Comparison of ENCODE assay signal across 20 cellular contexts in genomic region chr6:134983823-134984222, GRCh38. TPM values are rescaled to one million over a fixed set of nuclear protein-coding genes. Genes with fewer than 3 reads are reported as not detected.
DNase-seq lines count a peak whose midpoint lies in the region; ATAC-seq, FAIRE-seq and TF ChIP-seq lines count a peak whose summit lies in the region.
"Had no signal": no experiment of that assay in that cellular context is flagged by ENCODE, and none has a peak within 500 bp of the region (broad histone marks: within the 10 kb centered on the region; RNA-seq: fewer than 3 reads in every experiment).

No MANE protein-coding gene starts in this region.

- H3K9ac ChIP-seq in mammary epithelial cell (ENCODE audit: insufficient read depth, low read length), result no peak overlapping the region
- no peak overlapping the region for H3K9ac ChIP-seq in endothelial cell of umbilical vein (replicated peaks; ENCODE audit: extremely low read depth, insufficient read depth, low read length)

- H3K4me1 ChIP-seq in mammary epithelial cell (ENCODE audit: insufficient read depth, low read length) (peaks cover 18% of the 10 kb centered on the region), breast epithelium (no peaks in the 10 kb centered on the region), endothelial cell of umbilical vein (ENCODE audit: control insufficient read depth, extremely low read depth, insufficient read depth, low read length) (peaks cover 22% of the 10 kb centered on the region)
- H3K4me1 ChIP-seq: Peyer's patch had no signal

- no peaks in the 10 kb centered on the region for H3K27me3 Mint-ChIP-seq in WTC11 (ENCODE audit: low read depth)
- no peaks in the 10 kb centered on the region for H3K27me3 Mint-ChIP-seq in activated naive CD4-positive, alpha-beta T cell treated with anti-CD3 and anti-CD28 coated beads for 36 hours (ENCODE audit: low read depth)
- H3K27me3 Mint-ChIP-seq: CD4-positive, alpha-beta T cell; IgD-negative memory B cell had no signal

- ATAC-seq in WTC11 (no peak), GM19023 (IDR thresholded peaks at IDR 0.05; ENCODE audit: unreplicated experiment) (no peak)
- peak; percentile 5 for ATAC-seq in stimulated activated effector memory CD8-positive, alpha-beta T cell treated with anti-CD3 and anti-CD28 coated beads, Interleukin-12 subunit alpha, Interleukin-12 subunit beta, amount 100 ng/mL, for 72 hours

- no peaks in the 10 kb centered on the region for H4K20me1 ChIP-seq in mammary epithelial cell (ENCODE audit: insufficient read depth, low read length)
- no peaks in the 10 kb centered on the region for H4K20me1 ChIP-seq in endothelial cell of umbilical vein (replicated peaks; ENCODE audit: control insufficient read depth, extremely low read depth, insufficient read depth, low read length)

- H3K27ac ChIP-seq in mammary epithelial cell (ENCODE audit: insufficient read depth, low read depth, low read length) (no peak overlapping the region), breast epithelium (no peak overlapping the region), endothelial cell of umbilical vein (ENCODE audit: insufficient read depth, low read depth, low read length) (peak overlapping the region; percentile 31)
- H3K27ac ChIP-seq: Peyer's patch had no signal

- FAIRE-seq in endothelial cell of umbilical vein (lab: Jason Lieb, UNC), result no peak
- FAIRE-seq: GM12892 had no signal

- intact Hi-C loops in mammary epithelial cell (cut with micrococcal nuclease), result no loop called here
- intact Hi-C loops in breast epithelium (cut with DNase I; ENCODE audit: low total_unique reads), result no loop called here
- intact Hi-C loops in endothelial cell of umbilical vein (cut with micrococcal nuclease), result no loop called here
- intact Hi-C loops in activated naive CD4-positive, alpha-beta T cell treated with anti-CD3 and anti-CD28 coated beads for 36 hours (cut with micrococcal nuclease), result no loop called here

- TF ChIP-seq POLR2A in breast epithelium (IDR thresholded peaks at IDR 0.05), result no peak
- no peak for TF ChIP-seq POLR2A in endothelial cell of umbilical vein (IDR thresholded peaks at IDR 0.05; ENCODE audit: low read depth, low read length)

- BruUV-seq in mammary epithelial cell (replicated peaks; lab: Mats Ljungman, UMichigan), result no TSS peak
- BruUV-seq in endothelial cell of umbilical vein (replicated peaks; lab: Mats Ljungman, UMichigan), result no TSS peak

- peak overlapping the region; percentile 42 for H3K27ac Mint-ChIP-seq in WTC11
- no peak overlapping the region for H3K27ac Mint-ChIP-seq in stimulated activated effector memory CD8-positive, alpha-beta T cell treated with anti-CD3 and anti-CD28 coated beads, Interleukin-12 subunit alpha, Interleukin-12 subunit beta, amount 100 ng/mL, for 72 hours
- H3K27ac Mint-ChIP-seq in activated naive CD4-positive, alpha-beta T cell treated with anti-CD3 and anti-CD28 coated beads for 36 hours, result no peak overlapping the region
- H3K27ac Mint-ChIP-seq: CD4-positive, alpha-beta T cell had no signal

- no peak for DNase-seq in mammary epithelial cell
- no peak for DNase-seq in breast epithelium (ENCODE audit: low spot score in 2 of 2)
- DNase-seq in WTC11 (ENCODE audit: low spot score), result no peak
- no peak for DNase-seq in endothelial cell of umbilical vein (ENCODE audit: low read depth, low spot score)
- no peak for DNase-seq in stimulated activated effector memory CD8-positive, alpha-beta T cell treated with anti-CD3 and anti-CD28 coated beads, Interleukin-12 subunit alpha, Interleukin-12 subunit beta, amount 100 ng/mL, for 72 hours (ENCODE audit: low spot score in 2 of 2)
- DNase-seq in activated naive CD4-positive, alpha-beta T cell treated with anti-CD3 and anti-CD28 coated beads for 36 hours, result no peak
- DNase-seq: ACHN; CD4-positive, alpha-beta T cell; DMS79; GOT3; MV-4-11; NCI-H1436; NCI-H2029 treated with DMSO at 0.1 percent for 48 hours; NCI-H510A; NCI-H82; Peyer's patch had no signal

- H3K79me2 ChIP-seq in mammary epithelial cell (ENCODE audit: insufficient read depth, low read length) (no peaks in the 10 kb centered on the region), endothelial cell of umbilical vein (ENCODE audit: control insufficient read depth, insufficient read depth, low read length) (no peaks in the 10 kb centered on the region)

- H3K36me3 Mint-ChIP-seq in WTC11, result peaks cover 23% of the 10 kb centered on the region
- H3K36me3 Mint-ChIP-seq in stimulated activated effector memory CD8-positive, alpha-beta T cell treated with anti-CD3 and anti-CD28 coated beads, Interleukin-12 subunit alpha, Interleukin-12 subunit beta, amount 100 ng/mL, for 72 hours, result peaks cover 75% of the 10 kb centered on the region
- peaks cover 35% of the 10 kb centered on the region for H3K36me3 Mint-ChIP-seq in activated naive CD4-positive, alpha-beta T cell treated with anti-CD3 and anti-CD28 coated beads for 36 hours (ENCODE audit: low read depth)

- no peaks in the 10 kb centered on the region for H3K4me1 Mint-ChIP-seq in WTC11
- H3K4me1 Mint-ChIP-seq in stimulated activated effector memory CD8-positive, alpha-beta T cell treated with anti-CD3 and anti-CD28 coated beads, Interleukin-12 subunit alpha, Interleukin-12 subunit beta, amount 100 ng/mL, for 72 hours, result peaks cover 33% of the 10 kb centered on the region
- peaks cover 37% of the 10 kb centered on the region for H3K4me1 Mint-ChIP-seq in activated naive CD4-positive, alpha-beta T cell treated with anti-CD3 and anti-CD28 coated beads for 36 hours (ENCODE audit: low read depth)

- H3K9me1 ChIP-seq in endothelial cell of umbilical vein (replicated peaks; ENCODE audit: control insufficient read depth, extremely low read depth, insufficient read depth, low read length), result no peaks in the 10 kb centered on the region

- no peak overlapping the region for H2AFZ ChIP-seq in mammary epithelial cell (ENCODE audit: low read depth, low read length)
- no peak overlapping the region for H2AFZ ChIP-seq in endothelial cell of umbilical vein (ENCODE audit: low read depth, low read length)

- H3K27me3 ChIP-seq in mammary epithelial cell (ENCODE audit: insufficient read depth, low read length) (no peaks in the 10 kb centered on the region), breast epithelium (no peaks in the 10 kb centered on the region), endothelial cell of umbilical vein (ENCODE audit: control insufficient read depth in 2 of 2, insufficient read depth in 2 of 2, low read length in 2 of 2) (no peaks in the 10 kb centered on the region)
- H3K27me3 ChIP-seq: Peyer's patch had no signal

- CTCF ChIA-PET in mammary epithelial cell (lab: Charles Lee; ENCODE audit: low non-redundant PET), result no interaction called here
- CTCF ChIA-PET in WTC11 (lab: Charles Lee), result no interaction called here
- CTCF ChIA-PET in endothelial cell of umbilical vein (lab: Charles Lee), result no interaction called here
- CTCF ChIA-PET in activated naive CD4-positive, alpha-beta T cell treated with anti-CD3 and anti-CD28 coated beads for 36 hours (lab: Charles Lee), result interaction anchor here (0.6 kb wide), 1 partner anchor 16 kb away, joined by 3 read pairs; no protein-coding TSS in a partner anchor

- TF ChIP-seq CTCF in mammary epithelial cell (conservative IDR thresholded peaks at IDR 0.05 in 1 of 2, IDR thresholded peaks at IDR 0.05 in 1 of 2; ENCODE audit: extremely low read depth in 1 of 2, insufficient read depth in 1 of 2, low read depth in 1 of 2, low read length in 2 of 2), result no peak
- no peak for TF ChIP-seq CTCF in breast epithelium (IDR thresholded peaks at IDR 0.05)
- TF ChIP-seq CTCF in WTC11 (IDR thresholded peaks at IDR 0.05), result no peak
- no peak for TF ChIP-seq CTCF in endothelial cell of umbilical vein (IDR thresholded peaks at IDR 0.05; ENCODE audit: extremely low read depth in 1 of 2, insufficient read depth in 1 of 2, low read depth in 1 of 2, low read length in 2 of 2)

- H3K36me3 ChIP-seq in mammary epithelial cell (ENCODE audit: insufficient read depth, low read length), result peaks cover 16% of the 10 kb centered on the region
- peaks cover 5% of the 10 kb centered on the region for H3K36me3 ChIP-seq in breast epithelium
- peaks cover 8 to 12% of the 10 kb centered on the region in 2 experiments for H3K36me3 ChIP-seq in endothelial cell of umbilical vein (ENCODE audit: control insufficient read depth in 2 of 2, extremely low read depth in 1 of 2, insufficient read depth in 2 of 2, low read length in 2 of 2)

- dilution Hi-C loops in mammary epithelial cell (cut with HindIII; ENCODE audit: low sequenced_read_pairs), result no loop called here
- dilution Hi-C loops in endothelial cell of umbilical vein (cut with MboI; ENCODE audit: extremely low pct_ligation_motif_present, low sequenced_read_pairs), result no loop called here

- H3K9me3 ChIP-seq in mammary epithelial cell (replicated peaks; ENCODE audit: insufficient read depth, low read length) (no peaks in the 10 kb centered on the region), breast epithelium (no peaks in the 10 kb centered on the region), endothelial cell of umbilical vein (replicated peaks; ENCODE audit: control insufficient read depth, insufficient read depth, low read length) (no peaks in the 10 kb centered on the region)
- H3K9me3 ChIP-seq: Peyer's patch had no signal

- no peaks in the 10 kb centered on the region for H3K9me3 Mint-ChIP-seq in WTC11
- no peaks in the 10 kb centered on the region for H3K9me3 Mint-ChIP-seq in stimulated activated effector memory CD8-positive, alpha-beta T cell treated with anti-CD3 and anti-CD28 coated beads, Interleukin-12 subunit alpha, Interleukin-12 subunit beta, amount 100 ng/mL, for 72 hours
- no peaks in the 10 kb centered on the region for H3K9me3 Mint-ChIP-seq in activated naive CD4-positive, alpha-beta T cell treated with anti-CD3 and anti-CD28 coated beads for 36 hours
- H3K9me3 Mint-ChIP-seq: CD4-positive, alpha-beta T cell; IgD-negative memory B cell had no signal

- H3K4me2 ChIP-seq in mammary epithelial cell (ENCODE audit: insufficient read depth, low read depth, low read length) (peak overlapping the region; percentile 42), endothelial cell of umbilical vein (ENCODE audit: insufficient read depth, low read length) (no peak overlapping the region)

- in situ Hi-C loops in mammary epithelial cell (cut with MboI; ENCODE audit: low sequenced_read_pairs in 2 of 2), result no loop called here

- H3K4me3 Mint-ChIP-seq in WTC11, result no peak overlapping the region
- peak overlapping the region; percentile 1 for H3K4me3 Mint-ChIP-seq in stimulated activated effector memory CD8-positive, alpha-beta T cell treated with anti-CD3 and anti-CD28 coated beads, Interleukin-12 subunit alpha, Interleukin-12 subunit beta, amount 100 ng/mL, for 72 hours
- no peak overlapping the region for H3K4me3 Mint-ChIP-seq in activated naive CD4-positive, alpha-beta T cell treated with anti-CD3 and anti-CD28 coated beads for 36 hours
- H3K4me3 Mint-ChIP-seq: CD4-positive, alpha-beta T cell; IgD-negative memory B cell had no signal

- 94% methylated on average over 2 of the region's 2 CpGs for WGBS in mammary epithelial cell (ENCODE audit: low coverage, missing lambda C conversion rate)

- H3K4me3 ChIP-seq in mammary epithelial cell (replicated peaks in 1 of 3; ENCODE audit: insufficient read depth in 1 of 3, low read depth in 2 of 3, low read length in 3 of 3) (no peak overlapping the region), breast epithelium (no peak overlapping the region), endothelial cell of umbilical vein (replicated peaks in 1 of 3; ENCODE audit: insufficient read depth in 1 of 3, low read depth in 1 of 3, low read length in 3 of 3) (no peak overlapping the region)
- H3K4me3 ChIP-seq: Peyer's patch had no signal

- POLR2A ChIA-PET in WTC11 (lab: Charles Lee) (interaction anchor here (0.6 kb wide), 1 partner anchor 58 kb away, joined by 3 read pairs; no protein-coding TSS in a partner anchor), endothelial cell of umbilical vein (lab: Charles Lee) (no interaction called here)

RNA-seq across cellular contexts. Expression of gene ALDH8A1, which starts 33.9 kb away (rescaled TPM):
- total RNA-seq in mammary epithelial cell, result 1 to 10 TPM in 1 of 2 donors, under 1 TPM in 1; 0.28 to 2.7 TPM
- polyA plus RNA-seq in mammary epithelial cell, result 0.39 TPM
- polyA minus RNA-seq in mammary epithelial cell, result not detected
- total RNA-seq in breast epithelium, result 1 to 10 TPM in 1 of 3 donors, under 1 TPM in 2; 0.66 to 1.5 (median 0.80) TPM
- total RNA-seq in WTC11 (2021), result 0.17 to 0.46 TPM (median 0.23 TPM) in 3 replicates
- 0.58 and 0.95 TPM in 2 replicates for total RNA-seq in endothelial cell of umbilical vein
- polyA plus RNA-seq in endothelial cell of umbilical vein, result 0.08 and 0.41 TPM in 2 replicates
- 0.10 TPM in 2 replicates for polyA plus RNA-seq in endothelial cell of umbilical vein (2011; cell fraction: cytosol; rRNA removed)
- polyA plus RNA-seq in endothelial cell of umbilical vein (2011; cell fraction: nucleus; rRNA removed), result 2.1 and 4.4 TPM in 2 replicates
- 0.19 and 0.37 TPM in 2 replicates for polyA plus RNA-seq in endothelial cell of umbilical vein (2012)
- polyA minus RNA-seq in endothelial cell of umbilical vein, result 0.15 and 0.36 TPM in 2 replicates
- not detected for polyA minus RNA-seq in endothelial cell of umbilical vein (2011; cell fraction: cytosol; rRNA and poly(A)+ RNA removed)
- polyA minus RNA-seq in endothelial cell of umbilical vein (2011; cell fraction: nucleus; rRNA and poly(A)+ RNA removed), result 1.3 and 2.1 TPM in 2 replicates
- total RNA-seq in activated naive CD4-positive, alpha-beta T cell treated with anti-CD3 and anti-CD28 coated beads for 36 hours, result under 1 TPM in 1 of 2 experiments, not detected in 1; 0.24 TPM
- total RNA-seq: HT-29 had no signal
- polyA plus RNA-seq: IgD-negative memory B cell had no signal
